ENCODE assay signal across 1 cellular context in the genomic region with DNA sequence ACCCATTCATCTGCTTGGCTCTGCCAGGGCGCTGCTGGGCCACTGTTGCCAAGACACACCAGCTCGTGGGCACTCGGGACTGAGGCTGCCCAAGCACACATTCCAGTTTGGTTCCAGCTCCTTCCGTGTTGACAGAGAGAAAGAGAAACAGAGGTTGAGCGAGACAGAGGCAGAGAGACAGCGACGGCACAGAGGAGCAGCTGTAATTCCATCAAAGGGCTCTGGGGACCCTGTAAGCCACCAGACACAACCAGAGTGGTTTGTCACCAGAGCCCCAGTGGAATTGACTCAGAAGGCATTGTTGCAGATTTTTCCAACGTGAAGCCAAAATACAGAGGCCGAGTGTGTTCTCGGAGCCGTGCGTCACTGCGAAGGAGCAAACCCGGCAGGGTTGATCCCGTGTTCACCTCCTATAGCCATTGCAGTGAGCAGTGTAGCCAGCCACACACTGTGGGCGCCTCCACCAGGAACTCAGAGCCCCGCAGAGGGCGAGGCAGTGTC.
TF ChIP-seq lines count a peak whose summit lies in the region.

No MANE protein-coding gene starts in this region.

TF ChIP-seq in HepG2, 621 proteins besides CTCF, POLR2A, EP300 and RAD21:
- 0 out of 2 replicates have a peak, but pooled peaks have one; percentile 15 for TF ChIP-seq KLF6 (CRISPR knock-in tag; IDR thresholded peaks at IDR 0.05)
- peak; percentile 62; the same call in 1 of the 2 replicates for TF ChIP-seq ZBTB38 (CRISPR knock-in tag; IDR thresholded peaks at IDR 0.05)
- no peak for TF ChIP-seq FOXA1 (IDR thresholded peaks at IDR 0.05)
- TF ChIP-seq FOXA1 (CRISPR knock-in tag; IDR thresholded peaks at IDR 0.05) = peak; percentile 61
- no peak for TF ChIP-seq CENPT (CRISPR knock-in tag; IDR thresholded peaks at IDR 0.05; ENCODE audit: low read depth)
- no peak for TF ChIP-seq ZBTB7A (CRISPR knock-in tag; IDR thresholded peaks at IDR 0.05)
- TF ChIP-seq ZFP91 (CRISPR knock-in tag; IDR thresholded peaks at IDR 0.05; ENCODE audit: borderline replicate concordance) = peak; percentile 27; the same call in 1 of the 2 replicates
- 0 out of 2 replicates have a peak, but pooled peaks have one; percentile 39 for TF ChIP-seq MIXL1 (CRISPR knock-in tag; IDR thresholded peaks at IDR 0.05)
- TF ChIP-seq ZNF580 (CRISPR knock-in tag; IDR thresholded peaks at IDR 0.05; ENCODE audit: borderline replicate concordance, low read depth) = 0 out of 2 replicates have a peak, but pooled peaks have one; percentile 23
- TF ChIP-seq FOXO1 (CRISPR knock-in tag; IDR thresholded peaks at IDR 0.05) = no peak
- peak; percentile 44 for TF ChIP-seq FOXA3 (CRISPR knock-in tag; IDR thresholded peaks at IDR 0.05)
- peak; percentile 29 for TF ChIP-seq TEAD3 (CRISPR knock-in tag; optimal IDR thresholded peaks at IDR 0.05; ENCODE audit: borderline replicate concordance)
- 0 out of 2 replicates have a peak, but pooled peaks have one; percentile 12 for TF ChIP-seq SMC3 (IDR thresholded peaks at IDR 0.05; ENCODE audit: low read length)
- peak; percentile 35; the same call in 1 of the 2 replicates for TF ChIP-seq ZNF687 (CRISPR knock-in tag; IDR thresholded peaks at IDR 0.05)
- 0 out of 2 replicates have a peak, but pooled peaks have one; percentile 22 for TF ChIP-seq KDM2A (CRISPR knock-in tag; IDR thresholded peaks at IDR 0.05; ENCODE audit: borderline replicate concordance, low read depth)
- TF ChIP-seq, protein P1, sequence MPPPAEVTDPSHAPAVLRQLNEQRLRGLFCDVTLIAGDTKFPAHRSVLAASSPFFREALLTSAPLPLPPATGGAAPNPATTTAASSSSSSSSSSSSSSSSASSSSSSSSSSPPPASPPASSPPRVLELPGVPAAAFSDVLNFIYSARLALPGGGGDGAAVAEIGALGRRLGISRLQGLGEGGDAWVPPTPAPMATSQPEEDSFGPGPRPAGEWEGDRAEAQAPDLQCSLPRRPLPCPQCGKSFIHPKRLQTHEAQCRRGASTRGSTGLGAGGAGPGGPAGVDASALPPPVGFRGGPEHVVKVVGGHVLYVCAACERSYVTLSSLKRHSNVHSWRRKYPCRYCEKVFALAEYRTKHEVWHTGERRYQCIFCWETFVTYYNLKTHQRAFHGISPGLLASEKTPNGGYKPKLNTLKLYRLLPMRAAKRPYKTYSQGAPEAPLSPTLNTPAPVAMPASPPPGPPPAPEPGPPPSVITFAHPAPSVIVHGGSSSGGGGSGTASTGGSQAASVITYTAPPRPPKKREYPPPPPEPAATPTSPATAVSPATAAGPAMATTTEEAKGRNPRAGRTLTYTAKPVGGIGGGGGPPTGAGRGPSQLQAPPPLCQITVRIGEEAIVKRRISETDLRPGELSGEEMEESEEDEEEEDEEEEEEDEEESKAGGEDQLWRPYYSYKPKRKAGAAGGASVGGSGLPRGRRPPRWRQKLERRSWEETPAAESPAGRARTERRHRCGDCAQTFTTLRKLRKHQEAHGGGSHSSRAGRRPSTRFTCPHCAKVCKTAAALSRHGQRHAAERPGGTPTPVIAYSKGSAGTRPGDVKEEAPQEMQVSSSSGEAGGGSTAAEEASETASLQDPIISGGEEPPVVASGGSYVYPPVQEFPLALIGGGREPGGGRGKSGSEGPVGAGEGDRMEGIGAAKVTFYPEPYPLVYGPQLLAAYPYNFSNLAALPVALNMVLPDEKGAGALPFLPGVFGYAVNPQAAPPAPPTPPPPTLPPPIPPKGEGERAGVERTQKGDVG (CRISPR knock-in tag; IDR thresholded peaks at IDR 0.05; ENCODE audit: borderline replicate concordance) = peak; percentile 55; the same call in 1 of the 2 replicates
- TF ChIP-seq IKZF5 (CRISPR knock-in tag; IDR thresholded peaks at IDR 0.05) = no peak
- TF ChIP-seq, protein P2, sequence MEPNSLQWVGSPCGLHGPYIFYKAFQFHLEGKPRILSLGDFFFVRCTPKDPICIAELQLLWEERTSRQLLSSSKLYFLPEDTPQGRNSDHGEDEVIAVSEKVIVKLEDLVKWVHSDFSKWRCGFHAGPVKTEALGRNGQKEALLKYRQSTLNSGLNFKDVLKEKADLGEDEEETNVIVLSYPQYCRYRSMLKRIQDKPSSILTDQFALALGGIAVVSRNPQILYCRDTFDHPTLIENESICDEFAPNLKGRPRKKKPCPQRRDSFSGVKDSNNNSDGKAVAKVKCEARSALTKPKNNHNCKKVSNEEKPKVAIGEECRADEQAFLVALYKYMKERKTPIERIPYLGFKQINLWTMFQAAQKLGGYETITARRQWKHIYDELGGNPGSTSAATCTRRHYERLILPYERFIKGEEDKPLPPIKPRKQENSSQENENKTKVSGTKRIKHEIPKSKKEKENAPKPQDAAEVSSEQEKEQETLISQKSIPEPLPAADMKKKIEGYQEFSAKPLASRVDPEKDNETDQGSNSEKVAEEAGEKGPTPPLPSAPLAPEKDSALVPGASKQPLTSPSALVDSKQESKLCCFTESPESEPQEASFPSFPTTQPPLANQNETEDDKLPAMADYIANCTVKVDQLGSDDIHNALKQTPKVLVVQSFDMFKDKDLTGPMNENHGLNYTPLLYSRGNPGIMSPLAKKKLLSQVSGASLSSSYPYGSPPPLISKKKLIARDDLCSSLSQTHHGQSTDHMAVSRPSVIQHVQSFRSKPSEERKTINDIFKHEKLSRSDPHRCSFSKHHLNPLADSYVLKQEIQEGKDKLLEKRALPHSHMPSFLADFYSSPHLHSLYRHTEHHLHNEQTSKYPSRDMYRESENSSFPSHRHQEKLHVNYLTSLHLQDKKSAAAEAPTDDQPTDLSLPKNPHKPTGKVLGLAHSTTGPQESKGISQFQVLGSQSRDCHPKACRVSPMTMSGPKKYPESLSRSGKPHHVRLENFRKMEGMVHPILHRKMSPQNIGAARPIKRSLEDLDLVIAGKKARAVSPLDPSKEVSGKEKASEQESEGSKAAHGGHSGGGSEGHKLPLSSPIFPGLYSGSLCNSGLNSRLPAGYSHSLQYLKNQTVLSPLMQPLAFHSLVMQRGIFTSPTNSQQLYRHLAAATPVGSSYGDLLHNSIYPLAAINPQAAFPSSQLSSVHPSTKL (CRISPR knock-in tag; IDR thresholded peaks at IDR 0.05) = peak; percentile 29; the same call in 1 of the 2 replicates
TF ChIP-seq in HepG2: peak in this region for 13.
